28 cellular contexts compared by ENCODE assay signal in genomic region chr6:166437661-166438060, GRCh38. TPM values are rescaled to one million over a fixed set of nuclear protein-coding genes. Genes with fewer than 3 reads are reported as not detected.
DNase-seq lines count a peak whose midpoint lies in the region; ATAC-seq and TF ChIP-seq lines count a peak whose summit lies in the region.
"Had no signal": no experiment of that assay in that cellular context is flagged by ENCODE, and none has a peak within 500 bp of the region (broad histone marks: within the 10 kb centered on the region; RNA-seq: fewer than 3 reads in every experiment).

No MANE protein-coding gene starts in this region.

- H3K4me3 Mint-ChIP-seq in H9 = no peak overlapping the region
- no peak overlapping the region for H3K4me3 Mint-ChIP-seq in stimulated activated effector memory CD8-positive, alpha-beta T cell treated with anti-CD3 and anti-CD28 coated beads, Interleukin-12 subunit alpha, Interleukin-12 subunit beta, amount 100 ng/mL, for 72 hours
- H3K4me3 Mint-ChIP-seq: activated B cell treated with CpG ODN at 0.5 μM for 24 hours; activated CD4-positive, alpha-beta T cell treated with anti-CD3 and anti-CD28 coated beads, Interleukin-2, amount 10 ng/mL, durations not matched to agents 7 days and 5 days; activated T-cell treated with anti-CD3 and anti-CD28 coated beads, Interleukin-2, amount 50 U/mL, for 72 hours; neural crest cell; T-cell had no signal

- WGBS in H9 (ENCODE audit: extremely low coverage, insufficient read length, low lambda C conversion rate) = no CpG with 5 or more reads among the region's 15 CpGs

- H3K4me1 ChIP-seq in H9 (ENCODE audit: insufficient read depth, low read length) = no peaks in the 10 kb centered on the region
- H3K4me1 ChIP-seq: adrenal gland, body of pancreas, SJSA1 had no signal

- H2BK12ac ChIP-seq in H9 (ENCODE audit: insufficient read length, low read depth, low read length) = no peak overlapping the region

- H3K79me1 ChIP-seq in H9 (ENCODE audit: insufficient read depth, low read depth, low read length, poor library complexity, severe bottlenecking) = no peaks in the 10 kb centered on the region

- H3K4me1 Mint-ChIP-seq in H9 = 0 out of 4 replicates have a peak, but pooled peaks cover 0 to 4% of the 10 kb centered on the region in 2 experiments
- H3K4me1 Mint-ChIP-seq in stimulated activated effector memory CD8-positive, alpha-beta T cell treated with anti-CD3 and anti-CD28 coated beads, Interleukin-12 subunit alpha, Interleukin-12 subunit beta, amount 100 ng/mL, for 72 hours = peaks cover 33% of the 10 kb centered on the region
- H3K4me1 Mint-ChIP-seq: activated B cell treated with CpG ODN at 0.5 μM for 24 hours had no signal

- no peaks in the 10 kb centered on the region for H3K79me2 ChIP-seq in H9 (ENCODE audit: insufficient read depth, low read length)

- DNase-seq in activated CD8-positive, alpha-beta memory T cell treated with anti-CD3 and anti-CD28 coated beads for 24 hours = peak; percentile 38
- no peak for DNase-seq in activated CD8-positive, alpha-beta memory T cell treated with anti-CD3 and anti-CD28 coated beads, Interleukin-2, amount 50 U/mL, for 48 hours
- DNase-seq in H9 = no peak
- DNase-seq in stimulated activated effector memory CD8-positive, alpha-beta T cell treated with anti-CD3 and anti-CD28 coated beads, Interleukin-12 subunit alpha, Interleukin-12 subunit beta, amount 100 ng/mL, for 72 hours (ENCODE audit: low spot score in 2 of 2) = no peak
- no peak for DNase-seq in GM13977 (ENCODE audit: low spot score)
- no peak for DNase-seq in foreskin melanocyte
- DNase-seq: activated B cell treated with CpG ODN at 0.5 μM for 24 hours; activated CD4-positive, alpha-beta T cell treated with anti-CD3 and anti-CD28 coated beads, Interleukin-2, amount 10 ng/mL, durations not matched to agents 7 days and 5 days; activated naive CD4-positive, alpha-beta T cell treated with Interleukin-2 at 50 U/mL for 16 hours; activated T-cell treated with anti-CD3 and anti-CD28 coated beads, Interleukin-2, amount 50 U/mL, for 72 hours; adrenal gland; body of pancreas; CD4-positive, alpha-beta T cell; effector CD4-positive, alpha-beta T cell; left ventricle myocardium inferior; mesenchymal stem cell; NCI-H1436 treated with DMSO at 0.1 percent for 48 hours; NCI-H510A; ovary; RPMI8226; stimulated activated naive CD4-positive, alpha-beta T cell; T-cell had no signal

- no peak overlapping the region; the same call in 1 of the 2 replicates for H3K14ac ChIP-seq in H9 (ENCODE audit: insufficient read depth, low read length)

- H3K9me3 ChIP-seq in H9 (ENCODE audit: control insufficient read depth, low read depth, low read length) = no peaks in the 10 kb centered on the region
- H3K9me3 ChIP-seq: adrenal gland, body of pancreas, left ventricle myocardium inferior, ovary, SJSA1, suprapubic skin had no signal

- H3K18ac ChIP-seq in H9 (ENCODE audit: insufficient read length, low read depth, low read length) = no peak overlapping the region

- no peak overlapping the region for H4K91ac ChIP-seq in H9 (ENCODE audit: insufficient read length, low read depth, low read length)

- H3K36me3 Mint-ChIP-seq in H9 (ENCODE audit: insufficient read depth in 1 of 3, low read depth in 3 of 3) = peaks cover 0 to 2% (median 0%) of the 10 kb centered on the region in 3 experiments; a peak in 1 of 7 replicates
- peaks cover 5% of the 10 kb centered on the region for H3K36me3 Mint-ChIP-seq in stimulated activated effector memory CD8-positive, alpha-beta T cell treated with anti-CD3 and anti-CD28 coated beads, Interleukin-12 subunit alpha, Interleukin-12 subunit beta, amount 100 ng/mL, for 72 hours

- no peak overlapping the region for H3K4me2 ChIP-seq in H9 (ENCODE audit: insufficient read depth, insufficient read length, low read length)

- H2AFZ ChIP-seq in H9 (ENCODE audit: low read length) = no peak overlapping the region

- H3K27ac ChIP-seq in H9 (ENCODE audit: insufficient read length, low read depth, low read length) (no peak overlapping the region), cingulate gyrus (ENCODE audit: low read depth, low read length) (peak overlapping the region; percentile 22)
- H3K27ac ChIP-seq: adrenal gland, body of pancreas, left ventricle myocardium inferior, ovary, SJSA1, suprapubic skin had no signal

- H2BK20ac ChIP-seq in H9 (ENCODE audit: low read depth, low read length, poor library complexity, severe bottlenecking) = no peak overlapping the region

- in situ Hi-C loops in GM13977 (cut with MboI; ENCODE audit: low pct_unique_long_range_greater_than_20kb, low sequenced_read_pairs, unreplicated experiment) = no loop called here

- no peak overlapping the region for H2BK15ac ChIP-seq in H9 (ENCODE audit: low read depth, low read length)

- H3K9me3 Mint-ChIP-seq in H9 = no peaks in the 10 kb centered on the region
- no peaks in the 10 kb centered on the region for H3K9me3 Mint-ChIP-seq in stimulated activated effector memory CD8-positive, alpha-beta T cell treated with anti-CD3 and anti-CD28 coated beads, Interleukin-12 subunit alpha, Interleukin-12 subunit beta, amount 100 ng/mL, for 72 hours
- H3K9me3 Mint-ChIP-seq: activated B cell treated with CpG ODN at 0.5 μM for 24 hours; activated CD4-positive, alpha-beta T cell treated with anti-CD3 and anti-CD28 coated beads, Interleukin-2, amount 10 ng/mL, durations not matched to agents 7 days and 5 days; activated T-cell treated with anti-CD3 and anti-CD28 coated beads, Interleukin-2, amount 50 U/mL, for 72 hours; CD4-positive, alpha-beta T cell; neural crest cell; T-cell had no signal

- no peaks in the 10 kb centered on the region for H3K27me3 ChIP-seq in H9 (ENCODE audit: insufficient read depth, low read length)
- H3K27me3 ChIP-seq: adrenal gland, body of pancreas, ovary, SJSA1, suprapubic skin had no signal

- no peak overlapping the region for H3T11ph ChIP-seq in H9 (ENCODE audit: low read length)

- H3K27me3 Mint-ChIP-seq in H9 (ENCODE audit: low read depth) = no peaks in the 10 kb centered on the region
- H3K27me3 Mint-ChIP-seq: activated CD4-positive, alpha-beta T cell treated with anti-CD3 and anti-CD28 coated beads, Interleukin-2, amount 10 ng/mL, durations not matched to agents 7 days and 5 days; CD4-positive, alpha-beta T cell had no signal

- TF ChIP-seq CTCF in H9 (conservative IDR thresholded peaks at IDR 0.05) (peak; percentile 44), GM13977 (IDR thresholded peaks at IDR 0.05; ENCODE audit: extremely low read depth, insufficient read depth, missing control alignments) (no peak)

- no peak overlapping the region for H4K5ac ChIP-seq in H9 (ENCODE audit: insufficient read length, low read depth, low read length)

- H3K23ac ChIP-seq in H9 (ENCODE audit: insufficient read length, low read depth, low read length) = no peak overlapping the region

- no peak for ATAC-seq in stimulated activated effector memory CD8-positive, alpha-beta T cell treated with anti-CD3 and anti-CD28 coated beads, Interleukin-12 subunit alpha, Interleukin-12 subunit beta, amount 100 ng/mL, for 72 hours
- no peak for ATAC-seq in HG02588 (IDR thresholded peaks at IDR 0.05; ENCODE audit: unreplicated experiment)
- ATAC-seq: activated T-cell treated with anti-CD3 and anti-CD28 coated beads, Interleukin-2, amount 50 U/mL, for 72 hours; body of pancreas; GM12878; T-cell had no signal

- H3K23me2 ChIP-seq in H9 (ENCODE audit: insufficient read length, low read depth, low read length, poor library complexity, severe bottlenecking) = no peaks in the 10 kb centered on the region

- H2BK5ac ChIP-seq in H9 (ENCODE audit: insufficient read length, low read length) = no peak overlapping the region

- H3K9ac ChIP-seq in H9 (ENCODE audit: extremely low read depth, insufficient read length, low read length) = no peak overlapping the region

- H3K27ac Mint-ChIP-seq in H9 = no peak overlapping the region; a peak in 1 of 7 replicates
- peak overlapping the region; percentile 68 for H3K27ac Mint-ChIP-seq in stimulated activated effector memory CD8-positive, alpha-beta T cell treated with anti-CD3 and anti-CD28 coated beads, Interleukin-12 subunit alpha, Interleukin-12 subunit beta, amount 100 ng/mL, for 72 hours
- H3K27ac Mint-ChIP-seq: activated B cell treated with CpG ODN at 0.5 μM for 24 hours; activated CD4-positive, alpha-beta T cell treated with anti-CD3 and anti-CD28 coated beads, Interleukin-2, amount 10 ng/mL, durations not matched to agents 7 days and 5 days; activated T-cell treated with anti-CD3 and anti-CD28 coated beads, Interleukin-2, amount 50 U/mL, for 72 hours; CD4-positive, alpha-beta T cell had no signal

- H2AK5ac ChIP-seq in H9 (ENCODE audit: insufficient read length, low read length) = no peak overlapping the region

- H4K20me1 ChIP-seq in H9 (ENCODE audit: control insufficient read depth, insufficient read depth, insufficient read length) = no peaks in the 10 kb centered on the region

- no peak overlapping the region for H3K4ac ChIP-seq in H9 (ENCODE audit: low read depth, low read length)

- H3K56ac ChIP-seq in H9 (ENCODE audit: insufficient read length, low read depth, low read length) = no peak overlapping the region

- no peak overlapping the region for H2BK120ac ChIP-seq in H9 (ENCODE audit: low read depth, low read length, poor library complexity, severe bottlenecking)

- H4K8ac ChIP-seq in H9 (replicated peaks; ENCODE audit: insufficient read length, low read depth, low read length) = no peak overlapping the region

RNA-seq across cellular contexts. Expression of gene MPC1, which starts 54.9 kb away (rescaled TPM):
- 9.7 and 10.0 TPM in 2 replicates for total RNA-seq in H9 (2021)
